In genomic region chr16:85458952-85459351, GRCh38 we compare ENCODE assay signal across 2 cellular contexts.
TF ChIP-seq lines count a peak whose summit lies in the region.

No MANE protein-coding gene starts in this region.

TF ChIP-seq in SK-N-SH, 30 proteins besides CTCF, POLR2A, EP300 and RAD21 (continued from another document):
- TF ChIP-seq ZBTB33 (IDR thresholded peaks at IDR 0.05; ENCODE audit: borderline replicate concordance, low read depth) = no peak
- no peak for TF ChIP-seq NRF1 (IDR thresholded peaks at IDR 0.05; ENCODE audit: low read depth, low read length)
- no peak for TF ChIP-seq FOXJ3 (CRISPR knock-in tag; IDR thresholded peaks at IDR 0.05)
- peak; percentile 95 for TF ChIP-seq GATA2 (CRISPR knock-in tag; IDR thresholded peaks at IDR 0.05)
- TF ChIP-seq YY1 (IDR thresholded peaks at IDR 0.05; ENCODE audit: low read depth) = no peak
- TF ChIP-seq EZH2phosphoT487 (IDR thresholded peaks at IDR 0.05; ENCODE audit: borderline replicate concordance, low read depth) = no peak

TF ChIP-seq in SK-N-SH treated with all-trans-retinoic acid at 6 μM for 48 hours, 23 proteins besides CTCF, POLR2A, EP300 and RAD21 (continued from another document):
- TF ChIP-seq CSRNP3 (CRISPR knock-in tag; IDR thresholded peaks at IDR 0.05) = no peak
- TF ChIP-seq PPARA (CRISPR knock-in tag; IDR thresholded peaks at IDR 0.05; ENCODE audit: borderline replicate concordance) = no peak
- no peak for TF ChIP-seq ARNTL (CRISPR knock-in tag; IDR thresholded peaks at IDR 0.05; ENCODE audit: borderline replicate concordance, low read depth)
- TF ChIP-seq, protein P1, sequence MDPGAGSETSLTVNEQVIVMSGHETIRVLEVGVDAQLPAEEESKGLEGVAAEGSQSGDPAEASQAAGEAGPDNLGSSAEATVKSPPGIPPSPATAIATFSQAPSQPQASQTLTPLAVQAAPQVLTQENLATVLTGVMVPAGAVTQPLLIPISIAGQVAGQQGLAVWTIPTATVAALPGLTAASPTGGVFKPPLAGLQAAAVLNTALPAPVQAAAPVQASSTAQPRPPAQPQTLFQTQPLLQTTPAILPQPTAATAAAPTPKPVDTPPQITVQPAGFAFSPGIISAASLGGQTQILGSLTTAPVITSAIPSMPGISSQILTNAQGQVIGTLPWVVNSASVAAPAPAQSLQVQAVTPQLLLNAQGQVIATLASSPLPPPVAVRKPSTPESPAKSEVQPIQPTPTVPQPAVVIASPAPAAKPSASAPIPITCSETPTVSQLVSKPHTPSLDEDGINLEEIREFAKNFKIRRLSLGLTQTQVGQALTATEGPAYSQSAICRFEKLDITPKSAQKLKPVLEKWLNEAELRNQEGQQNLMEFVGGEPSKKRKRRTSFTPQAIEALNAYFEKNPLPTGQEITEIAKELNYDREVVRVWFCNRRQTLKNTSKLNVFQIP (CRISPR knock-in tag; IDR thresholded peaks at IDR 0.05; ENCODE audit: borderline replicate concordance, low read depth) = no peak
- TF ChIP-seq ZC3H10 (CRISPR knock-in tag; IDR thresholded peaks at IDR 0.05) = no peak
- TF ChIP-seq ESRRG (CRISPR knock-in tag; IDR thresholded peaks at IDR 0.05) = no peak
- no peak for TF ChIP-seq ZNF70 (CRISPR knock-in tag; IDR thresholded peaks at IDR 0.05)
- TF ChIP-seq, protein P2, sequence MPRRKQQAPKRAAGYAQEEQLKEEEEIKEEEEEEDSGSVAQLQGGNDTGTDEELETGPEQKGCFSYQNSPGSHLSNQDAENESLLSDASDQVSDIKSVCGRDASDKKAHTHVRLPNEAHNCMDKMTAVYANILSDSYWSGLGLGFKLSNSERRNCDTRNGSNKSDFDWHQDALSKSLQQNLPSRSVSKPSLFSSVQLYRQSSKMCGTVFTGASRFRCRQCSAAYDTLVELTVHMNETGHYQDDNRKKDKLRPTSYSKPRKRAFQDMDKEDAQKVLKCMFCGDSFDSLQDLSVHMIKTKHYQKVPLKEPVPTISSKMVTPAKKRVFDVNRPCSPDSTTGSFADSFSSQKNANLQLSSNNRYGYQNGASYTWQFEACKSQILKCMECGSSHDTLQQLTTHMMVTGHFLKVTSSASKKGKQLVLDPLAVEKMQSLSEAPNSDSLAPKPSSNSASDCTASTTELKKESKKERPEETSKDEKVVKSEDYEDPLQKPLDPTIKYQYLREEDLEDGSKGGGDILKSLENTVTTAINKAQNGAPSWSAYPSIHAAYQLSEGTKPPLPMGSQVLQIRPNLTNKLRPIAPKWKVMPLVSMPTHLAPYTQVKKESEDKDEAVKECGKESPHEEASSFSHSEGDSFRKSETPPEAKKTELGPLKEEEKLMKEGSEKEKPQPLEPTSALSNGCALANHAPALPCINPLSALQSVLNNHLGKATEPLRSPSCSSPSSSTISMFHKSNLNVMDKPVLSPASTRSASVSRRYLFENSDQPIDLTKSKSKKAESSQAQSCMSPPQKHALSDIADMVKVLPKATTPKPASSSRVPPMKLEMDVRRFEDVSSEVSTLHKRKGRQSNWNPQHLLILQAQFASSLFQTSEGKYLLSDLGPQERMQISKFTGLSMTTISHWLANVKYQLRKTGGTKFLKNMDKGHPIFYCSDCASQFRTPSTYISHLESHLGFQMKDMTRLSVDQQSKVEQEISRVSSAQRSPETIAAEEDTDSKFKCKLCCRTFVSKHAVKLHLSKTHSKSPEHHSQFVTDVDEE (CRISPR knock-in tag; IDR thresholded peaks at IDR 0.05) = no peak
